In the genomic region with DNA sequence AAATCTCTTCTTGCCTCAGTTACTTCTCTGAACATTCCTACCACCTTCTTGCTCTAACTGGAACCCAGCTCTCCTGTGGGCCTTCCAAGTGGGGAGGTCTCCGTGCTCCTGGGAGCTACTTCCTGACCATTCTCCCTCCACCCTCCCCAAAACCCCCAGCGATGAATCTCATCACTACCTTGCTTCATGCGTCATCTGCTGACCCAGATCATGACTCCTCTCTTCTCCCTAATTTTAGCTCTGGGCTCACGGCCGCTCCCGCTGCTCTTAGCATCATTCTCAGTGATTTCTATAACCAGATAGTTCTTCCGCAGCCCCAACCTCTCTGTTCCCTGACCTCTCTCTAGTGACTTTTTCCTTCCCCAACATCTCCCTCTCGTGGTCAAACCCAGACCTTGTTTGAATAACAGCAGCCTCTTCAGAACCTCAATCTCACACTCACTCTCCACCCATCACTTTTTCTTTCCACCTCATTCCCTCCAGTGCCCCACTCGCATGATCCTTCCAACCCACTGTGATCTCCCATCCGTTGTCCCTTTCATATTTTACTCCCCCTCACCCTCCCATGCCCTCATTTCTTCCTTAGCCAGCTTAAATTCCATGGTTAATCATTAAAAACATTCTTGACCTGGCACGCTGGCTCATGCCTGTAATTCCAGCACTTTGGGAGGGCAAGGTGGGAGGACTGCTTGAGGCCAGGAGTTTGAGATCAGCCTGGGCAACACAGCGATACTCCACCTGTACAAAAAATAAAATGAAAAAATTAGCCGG, we compare ENCODE assay signal across 8 cellular contexts. TPM values are rescaled to one million over a fixed set of nuclear protein-coding genes. Genes with fewer than 3 reads are reported as not detected.
DNase-seq lines count a peak whose midpoint lies in the region; ATAC-seq and TF ChIP-seq lines count a peak whose summit lies in the region.

No MANE protein-coding gene starts in this region.

- DNase-seq in left ventricle myocardium inferior (no peak), cardiac septum (ENCODE audit: low spot score) (no peak), NCI-H146 (lab: John Stamatoyannopoulos, UW) (peak; percentile 66), HCEC 1CT (no peak)
- no peak for DNase-seq in NK-92 treated with Interleukin-12 subunit alpha and Interleukin-12 subunit beta, amount 100 ng/mL, for 24 hours (lab: John Stamatoyannopoulos, UW)

- 43% methylated on average over 13 of the region's 13 CpGs for whole genome bisulfite sequencing in liver

- H3K9ac ChIP-seq in liver (ENCODE audit: low read depth in 1 of 2, low read length in 2 of 2) = no peak overlapping the region

- H3K4me3 ChIP-seq in left ventricle myocardium inferior = no peak overlapping the region
- H3K4me3 ChIP-seq in liver (ENCODE audit: low read depth in 1 of 3, low read length in 3 of 3) = no peak overlapping the region

- H3K27me3 ChIP-seq in left ventricle myocardium inferior (ENCODE audit: low read depth) (peaks cover 17% of the 10 kb centered on the region), liver (ENCODE audit: control insufficient read depth in 4 of 4, insufficient read depth in 4 of 4, low read length in 3 of 4) (no peaks in the 10 kb centered on the region)

- no peak overlapping the region for H3K27ac ChIP-seq in left ventricle myocardium inferior (replicated peaks)
- peak overlapping the region; percentile 13; the same call in 1 of the 2 replicates for H3K27ac ChIP-seq in VCaP
- no peak overlapping the region for H3K27ac ChIP-seq in liver (ENCODE audit: low read depth in 1 of 2, low read length in 2 of 2)

- ATAC-seq in GM21515 (IDR thresholded peaks at IDR 0.05; ENCODE audit: unreplicated experiment) = no peak

- TF ChIP-seq CTCF in left ventricle myocardium inferior (IDR thresholded peaks at IDR 0.05; ENCODE audit: borderline replicate concordance) (peak; percentile 53), VCaP (conservative IDR thresholded peaks at IDR 0.05) (peak; percentile 85), liver (IDR thresholded peaks at IDR 0.05; ENCODE audit: low read depth, low read length, missing input control) (peak; percentile 40)

- peak; percentile 77 for TF ChIP-seq RAD21 in liver (IDR thresholded peaks at IDR 0.05)

- H3K9me3 ChIP-seq in left ventricle myocardium inferior (replicated peaks) = no peaks in the 10 kb centered on the region
- no peaks in the 10 kb centered on the region for H3K9me3 ChIP-seq in liver (ENCODE audit: control insufficient read depth in 4 of 4, low read length in 3 of 4)

- H3K36me3 ChIP-seq in left ventricle myocardium inferior = no peaks in the 10 kb centered on the region
- peaks cover 0 to 11% (median 2%) of the 10 kb centered on the region in 4 donors for H3K36me3 ChIP-seq in liver (ENCODE audit: control insufficient read depth in 4 of 4, insufficient read depth in 3 of 4, low read depth in 1 of 4, low read length in 3 of 4)

- peaks cover 12% of the 10 kb centered on the region for H3K4me1 ChIP-seq in left ventricle myocardium inferior
- H3K4me1 ChIP-seq in liver (ENCODE audit: control insufficient read depth in 4 of 4, insufficient read depth in 4 of 4, low read length in 3 of 4) = peaks cover 1 to 25% (median 17%) of the 10 kb centered on the region in 4 donors

- intact Hi-C loops in left ventricle myocardium inferior (cut with micrococcal nuclease) (no loop called here), cardiac septum (cut with DNase I) (no loop called here)

TF ChIP-seq in liver, 16 proteins besides CTCF, POLR2A, EP300 and RAD21:
- TF ChIP-seq HNF4G (IDR thresholded peaks at IDR 0.05) = no peak
- peak in 1 of 2 donors; percentile 15 for TF ChIP-seq JUND (IDR thresholded peaks at IDR 0.05)
- TF ChIP-seq FOXA2 (IDR thresholded peaks at IDR 0.05) = no peak
- TF ChIP-seq SP1 (IDR thresholded peaks at IDR 0.05) = peak; percentile 26
- TF ChIP-seq GABPA (IDR thresholded peaks at IDR 0.05 in 1 of 2, conservative IDR thresholded peaks at IDR 0.05 in 1 of 2) = no peak
- no peak for TF ChIP-seq EGR1 (IDR thresholded peaks at IDR 0.05; ENCODE audit: low read depth in 2 of 2)
- TF ChIP-seq FOXA1 (IDR thresholded peaks at IDR 0.05) = no peak
- TF ChIP-seq, protein P1, sequence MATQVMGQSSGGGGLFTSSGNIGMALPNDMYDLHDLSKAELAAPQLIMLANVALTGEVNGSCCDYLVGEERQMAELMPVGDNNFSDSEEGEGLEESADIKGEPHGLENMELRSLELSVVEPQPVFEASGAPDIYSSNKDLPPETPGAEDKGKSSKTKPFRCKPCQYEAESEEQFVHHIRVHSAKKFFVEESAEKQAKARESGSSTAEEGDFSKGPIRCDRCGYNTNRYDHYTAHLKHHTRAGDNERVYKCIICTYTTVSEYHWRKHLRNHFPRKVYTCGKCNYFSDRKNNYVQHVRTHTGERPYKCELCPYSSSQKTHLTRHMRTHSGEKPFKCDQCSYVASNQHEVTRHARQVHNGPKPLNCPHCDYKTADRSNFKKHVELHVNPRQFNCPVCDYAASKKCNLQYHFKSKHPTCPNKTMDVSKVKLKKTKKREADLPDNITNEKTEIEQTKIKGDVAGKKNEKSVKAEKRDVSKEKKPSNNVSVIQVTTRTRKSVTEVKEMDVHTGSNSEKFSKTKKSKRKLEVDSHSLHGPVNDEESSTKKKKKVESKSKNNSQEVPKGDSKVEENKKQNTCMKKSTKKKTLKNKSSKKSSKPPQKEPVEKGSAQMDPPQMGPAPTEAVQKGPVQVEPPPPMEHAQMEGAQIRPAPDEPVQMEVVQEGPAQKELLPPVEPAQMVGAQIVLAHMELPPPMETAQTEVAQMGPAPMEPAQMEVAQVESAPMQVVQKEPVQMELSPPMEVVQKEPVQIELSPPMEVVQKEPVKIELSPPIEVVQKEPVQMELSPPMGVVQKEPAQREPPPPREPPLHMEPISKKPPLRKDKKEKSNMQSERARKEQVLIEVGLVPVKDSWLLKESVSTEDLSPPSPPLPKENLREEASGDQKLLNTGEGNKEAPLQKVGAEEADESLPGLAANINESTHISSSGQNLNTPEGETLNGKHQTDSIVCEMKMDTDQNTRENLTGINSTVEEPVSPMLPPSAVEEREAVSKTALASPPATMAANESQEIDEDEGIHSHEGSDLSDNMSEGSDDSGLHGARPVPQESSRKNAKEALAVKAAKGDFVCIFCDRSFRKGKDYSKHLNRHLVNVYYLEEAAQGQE (IDR thresholded peaks at IDR 0.05) = no peak
- TF ChIP-seq NR2F2 (IDR thresholded peaks at IDR 0.05) = no peak
- TF ChIP-seq HNF4A (conservative IDR thresholded peaks at IDR 0.05) = peak in 1 of 2 donors; percentile 21
- TF ChIP-seq, protein P2, sequence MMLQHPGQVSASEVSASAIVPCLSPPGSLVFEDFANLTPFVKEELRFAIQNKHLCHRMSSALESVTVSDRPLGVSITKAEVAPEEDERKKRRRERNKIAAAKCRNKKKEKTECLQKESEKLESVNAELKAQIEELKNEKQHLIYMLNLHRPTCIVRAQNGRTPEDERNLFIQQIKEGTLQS (IDR thresholded peaks at IDR 0.05) = no peak
- no peak for TF ChIP-seq TAF1 (conservative IDR thresholded peaks at IDR 0.05)
- TF ChIP-seq, protein P3, sequence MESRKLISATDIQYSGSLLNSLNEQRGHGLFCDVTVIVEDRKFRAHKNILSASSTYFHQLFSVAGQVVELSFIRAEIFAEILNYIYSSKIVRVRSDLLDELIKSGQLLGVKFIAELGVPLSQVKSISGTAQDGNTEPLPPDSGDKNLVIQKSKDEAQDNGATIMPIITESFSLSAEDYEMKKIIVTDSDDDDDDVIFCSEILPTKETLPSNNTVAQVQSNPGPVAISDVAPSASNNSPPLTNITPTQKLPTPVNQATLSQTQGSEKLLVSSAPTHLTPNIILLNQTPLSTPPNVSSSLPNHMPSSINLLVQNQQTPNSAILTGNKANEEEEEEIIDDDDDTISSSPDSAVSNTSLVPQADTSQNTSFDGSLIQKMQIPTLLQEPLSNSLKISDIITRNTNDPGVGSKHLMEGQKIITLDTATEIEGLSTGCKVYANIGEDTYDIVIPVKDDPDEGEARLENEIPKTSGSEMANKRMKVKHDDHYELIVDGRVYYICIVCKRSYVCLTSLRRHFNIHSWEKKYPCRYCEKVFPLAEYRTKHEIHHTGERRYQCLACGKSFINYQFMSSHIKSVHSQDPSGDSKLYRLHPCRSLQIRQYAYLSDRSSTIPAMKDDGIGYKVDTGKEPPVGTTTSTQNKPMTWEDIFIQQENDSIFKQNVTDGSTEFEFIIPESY (IDR thresholded peaks at IDR 0.05) = no peak
- TF ChIP-seq, protein P4, sequence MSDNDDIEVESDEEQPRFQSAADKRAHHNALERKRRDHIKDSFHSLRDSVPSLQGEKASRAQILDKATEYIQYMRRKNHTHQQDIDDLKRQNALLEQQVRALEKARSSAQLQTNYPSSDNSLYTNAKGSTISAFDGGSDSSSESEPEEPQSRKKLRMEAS (IDR thresholded peaks at IDR 0.05) = no peak
- TF ChIP-seq RXRA (IDR thresholded peaks at IDR 0.05) = peak in 1 of 2 donors; percentile 41
- TF ChIP-seq YY1 (IDR thresholded peaks at IDR 0.05) = no peak

RNA-seq across cellular contexts. Expression of a gene that starts 21.8 kb away (rescaled TPM):
- total RNA-seq in left ventricle myocardium inferior (67.6 TPM), cardiac septum (40.4 TPM), liver (10 to 100 TPM; 19.0 to 20.2 TPM)
- polyA plus RNA-seq in liver = 10 to 100 TPM; 59.6 to 62.0 TPM

RNA-seq across cellular contexts. Expression of a gene that starts 22.0 kb away (rescaled TPM):
- total RNA-seq in left ventricle myocardium inferior (13.6 TPM), cardiac septum (12.6 TPM), liver (10 to 100 TPM; 15.9 to 19.2 TPM)
- polyA plus RNA-seq in liver = 10 to 100 TPM; 16.4 to 17.8 TPM

RNA-seq across cellular contexts. Expression of a gene that starts 23.0 kb away (rescaled TPM):
- total RNA-seq in left ventricle myocardium inferior = 3.0 TPM
- total RNA-seq in cardiac septum = 3.3 TPM
- total RNA-seq in liver = 10 to 100 TPM; 21.3 to 31.9 TPM
- 10 to 100 TPM; 19.7 to 25.6 TPM for polyA plus RNA-seq in liver

RNA-seq across cellular contexts. Expression of a gene that starts 40.6 kb away (rescaled TPM):
- total RNA-seq in left ventricle myocardium inferior (not detected), cardiac septum (not detected), liver (under 1 TPM; 0.08 to 0.14 TPM)
- polyA plus RNA-seq in liver = under 1 TPM in 1 of 2 donors, not detected in 1; 0.16 TPM

RNA-seq across cellular contexts. Expression of a gene that starts 52.8 kb away (rescaled TPM):
- total RNA-seq in left ventricle myocardium inferior (18.4 TPM), cardiac septum (22.0 TPM), liver (10 to 100 TPM; 10.0 to 19.7 TPM)
- 10 to 100 TPM in 1 of 2 donors, 1 to 10 TPM in 1; 8.0 to 25.4 TPM for polyA plus RNA-seq in liver
